In genomic region chr12:7788884-7789528, GRCh38 we compare ENCODE assay signal across 6 cellular contexts. TPM values are rescaled to one million over a fixed set of nuclear protein-coding genes. Genes with fewer than 3 reads are reported as not detected.
"Had no signal": no experiment of that assay in that cellular context is flagged by ENCODE, and none has a peak within 500 bp of the region (broad histone marks: within the 10 kb centered on the region; RNA-seq: fewer than 3 reads in every experiment).

NANOG (plus strand) TSS chr12:7789402; CDS start chr12:7789615, 213 bp downstream.

RNA-seq across cellular contexts. Expression of gene NANOG, which starts in this region (rescaled TPM):
- total RNA-seq: activated CD4-positive, alpha-beta memory T cell treated with anti-CD3 and anti-CD28 coated beads for 36 hours; activated CD4-positive, alpha-beta T cell treated with anti-CD3 and anti-CD28 coated beads, Interleukin-2, amount 10 ng/mL, durations not matched to agents 7 days and 5 days; activated naive CD4-positive, alpha-beta T cell treated with anti-CD3 and anti-CD28 coated beads, Interleukin-2, amount 50 U/mL, for 72 hours; NCI-H460; Right ventricle myocardium inferior had no signal
- polyA plus RNA-seq: cardiac muscle cell had no signal
